10 cellular contexts compared by ENCODE assay signal in the genomic region with DNA sequence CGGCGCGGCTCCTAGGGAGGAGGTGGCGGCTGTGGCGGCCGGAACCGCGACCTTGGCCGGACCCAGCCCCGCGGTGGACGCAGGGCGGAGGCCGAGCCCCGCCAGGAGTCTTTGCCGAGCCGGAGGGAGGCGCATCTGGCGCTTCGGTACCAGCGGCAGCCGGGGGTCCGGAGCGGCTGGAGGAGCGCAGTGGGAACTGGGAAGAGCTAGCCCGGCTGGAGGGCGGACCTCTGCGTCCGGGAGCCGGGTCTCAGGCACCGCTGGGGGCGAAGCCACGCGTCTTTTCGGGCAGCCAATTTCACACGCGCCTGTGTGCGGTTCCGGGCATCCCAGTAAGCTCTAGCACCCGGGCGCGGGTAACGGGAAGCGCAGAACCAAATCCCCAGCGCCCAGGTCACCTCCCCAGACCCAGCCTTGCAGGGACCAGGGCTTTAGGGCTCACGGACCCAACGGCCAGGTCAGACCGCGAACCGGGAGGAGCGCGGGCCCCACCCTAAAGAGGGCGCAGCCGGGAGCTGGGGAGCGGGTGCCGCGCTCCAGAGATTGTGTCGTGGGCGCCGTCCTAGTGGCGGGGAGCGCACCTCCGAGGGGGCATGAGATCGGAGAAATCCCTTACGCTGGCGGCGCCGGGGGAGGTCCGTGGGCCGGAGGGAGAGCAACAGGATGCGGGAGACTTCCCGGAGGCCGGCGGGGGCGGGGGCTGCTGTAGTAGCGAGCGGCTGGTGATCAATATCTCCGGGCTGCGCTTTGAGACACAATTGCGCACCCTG.
DNase-seq lines count a peak whose midpoint lies in the region; ATAC-seq, FAIRE-seq and TF ChIP-seq lines count a peak whose summit lies in the region.
"Had no signal": no experiment of that assay in that cellular context is flagged by ENCODE, and none has a peak within 500 bp of the region (broad histone marks: within the 10 kb centered on the region; RNA-seq: fewer than 3 reads in every experiment).

No MANE protein-coding gene starts in this region.

- H3K27me3 ChIP-seq in CD4-positive, CD25-positive, alpha-beta regulatory T cell (ENCODE audit: control insufficient read depth, insufficient read depth, low read length) = no peaks in the 10 kb centered on the region
- H3K27me3 ChIP-seq in endodermal cell (ENCODE audit: control insufficient read depth, insufficient read depth, low read length, poor library complexity, severe bottlenecking) = peaks cover 70% of the 10 kb centered on the region
- H3K27me3 ChIP-seq in neuron (ENCODE audit: insufficient read depth, low read length) = no peaks in the 10 kb centered on the region

- H3K9me3 ChIP-seq in CD4-positive, CD25-positive, alpha-beta regulatory T cell (ENCODE audit: control insufficient read depth in 2 of 2, low read length in 2 of 2) = no peaks in the 10 kb centered on the region
- no peaks in the 10 kb centered on the region for H3K9me3 ChIP-seq in endodermal cell (ENCODE audit: control insufficient read depth, low read length)
- peaks cover 2% of the 10 kb centered on the region for H3K9me3 ChIP-seq in neuron (ENCODE audit: low read length)

- H3K4me3 ChIP-seq in CD4-positive, CD25-positive, alpha-beta regulatory T cell (ENCODE audit: low read depth, low read length) = no peak overlapping the region
- H3K4me3 ChIP-seq in endodermal cell (ENCODE audit: low read length) (peak overlapping the region; percentile 76), neuron (ENCODE audit: low read length) (peak overlapping the region; percentile 50)

- H3K36me3 Mint-ChIP-seq in CD4-positive, CD25-positive, alpha-beta regulatory T cell = peaks cover 4% of the 10 kb centered on the region
- H3K36me3 Mint-ChIP-seq in endodermal cell (ENCODE audit: low read depth) = peaks cover 7% of the 10 kb centered on the region
- H3K36me3 Mint-ChIP-seq: activated naive CD4-positive, alpha-beta T cell treated with anti-CD3 and anti-CD28 coated beads, Interleukin-2, amount 50 U/mL, for 24 hours had no signal

- H3K27ac ChIP-seq in CD4-positive, CD25-positive, alpha-beta regulatory T cell (ENCODE audit: insufficient read depth, low read length, poor library complexity, severe bottlenecking) = peak overlapping the region; percentile 2
- no peak overlapping the region for H3K27ac ChIP-seq in endodermal cell (ENCODE audit: low read depth, low read length)
- H3K27ac ChIP-seq: KMS-11 had no signal

- peak overlapping the region; percentile 73 to 89 (median 78) for H3K4me3 Mint-ChIP-seq in CD4-positive, CD25-positive, alpha-beta regulatory T cell
- peak overlapping the region; percentile 59 for H3K4me3 Mint-ChIP-seq in endodermal cell
- H3K4me3 Mint-ChIP-seq: activated naive CD4-positive, alpha-beta T cell treated with anti-CD3 and anti-CD28 coated beads, Interleukin-2, amount 50 U/mL, for 24 hours had no signal

- ATAC-seq in CD4-positive, CD25-positive, alpha-beta regulatory T cell (ENCODE audit: low read depth in 2 of 2) = no peak
- no peak for ATAC-seq in GM19455 (IDR thresholded peaks at IDR 0.05; ENCODE audit: unreplicated experiment)

- no peak overlapping the region for H3K27ac Mint-ChIP-seq in CD4-positive, CD25-positive, alpha-beta regulatory T cell
- H3K27ac Mint-ChIP-seq in endodermal cell = no peak overlapping the region
- H3K27ac Mint-ChIP-seq: activated naive CD4-positive, alpha-beta T cell treated with anti-CD3 and anti-CD28 coated beads, Interleukin-2, amount 50 U/mL, for 24 hours had no signal

- H3K4me1 ChIP-seq in CD4-positive, CD25-positive, alpha-beta regulatory T cell (ENCODE audit: control insufficient read depth, insufficient read depth, low read length, poor library complexity, severe bottlenecking) = peaks cover 66% of the 10 kb centered on the region
- H3K4me1 ChIP-seq in endodermal cell (ENCODE audit: control insufficient read depth, insufficient read depth, low read length) (no peaks in the 10 kb centered on the region), neuron (ENCODE audit: insufficient read depth, low read length) (peaks cover 14% of the 10 kb centered on the region)

- 1 to 3% methylated on average over 19 to 80 of the region's 80 CpGs for WGBS in endodermal cell (ENCODE audit: insufficient coverage in 1 of 2, insufficient read length in 1 of 2), 2 experiments

- peak in 1 of 3 donors; percentile 48 for DNase-seq in CD4-positive, CD25-positive, alpha-beta regulatory T cell
- DNase-seq in NCI-H1930 (lab: John Stamatoyannopoulos, UW) (peak; percentile 58 to 63), endodermal cell (peak; percentile 86), HCEC 1CT (no peak), H54 (ENCODE audit: insufficient read length, low spot score) (no peak), ACHN (no peak)

- peaks cover 22 to 69% (median 47%) of the 10 kb centered on the region in 4 donors for H3K4me1 Mint-ChIP-seq in CD4-positive, CD25-positive, alpha-beta regulatory T cell
- peaks cover 3% of the 10 kb centered on the region for H3K4me1 Mint-ChIP-seq in endodermal cell

- no peak for FAIRE-seq in H54 (lab: Jason Lieb, UNC)

- TF ChIP-seq POLR2A in H54 (IDR thresholded peaks at IDR 0.05; ENCODE audit: low read depth, low read length) = no peak

- peak overlapping the region; percentile 86 for H2AFZ ChIP-seq in neuron (ENCODE audit: low read depth, low read length)

- peaks cover 16% of the 10 kb centered on the region for H3K27me3 Mint-ChIP-seq in CD4-positive, CD25-positive, alpha-beta regulatory T cell
- H3K27me3 Mint-ChIP-seq in endodermal cell (ENCODE audit: insufficient read depth) = peaks cover 77% of the 10 kb centered on the region

- H3K9ac ChIP-seq in endodermal cell (ENCODE audit: extremely low read depth, low read length, poor library complexity, severe bottlenecking) = peak overlapping the region; percentile 49
- H3K9ac ChIP-seq: KMS-11 had no signal

- in situ Hi-C loops in ACHN (cut with HindIII; ENCODE audit: low pct_ligation_motif_present, low pct_unique_long_range_greater_than_20kb, low sequenced_read_pairs) = no loop called here

- H3K9me3 Mint-ChIP-seq in CD4-positive, CD25-positive, alpha-beta regulatory T cell = no peaks in the 10 kb centered on the region
- H3K9me3 Mint-ChIP-seq in endodermal cell = no peaks in the 10 kb centered on the region
- H3K9me3 Mint-ChIP-seq: activated naive CD4-positive, alpha-beta T cell treated with anti-CD3 and anti-CD28 coated beads, Interleukin-2, amount 50 U/mL, for 24 hours had no signal

- TF ChIP-seq CTCF in endodermal cell (conservative IDR thresholded peaks at IDR 0.05) = no peak

- no peaks in the 10 kb centered on the region for H3K36me3 ChIP-seq in CD4-positive, CD25-positive, alpha-beta regulatory T cell (ENCODE audit: control insufficient read depth, insufficient read depth, low read length)
- H3K36me3 ChIP-seq in endodermal cell (ENCODE audit: control insufficient read depth, insufficient read depth, low read length) (no peaks in the 10 kb centered on the region), neuron (ENCODE audit: insufficient read depth, low read length) (peaks cover 7% of the 10 kb centered on the region)

Comparison
In these comparisons a context has a peak if more than half of its experiments do, and no peak if none do; other contexts are left out.
1. DNase-seq: peak in NCI-H1930 (2 of 2) and endodermal cell (single experiment); none in HCEC 1CT (single experiment), H54 (single experiment) and ACHN (single experiment).